1 cellular context compared by ENCODE assay signal in the genomic region with DNA sequence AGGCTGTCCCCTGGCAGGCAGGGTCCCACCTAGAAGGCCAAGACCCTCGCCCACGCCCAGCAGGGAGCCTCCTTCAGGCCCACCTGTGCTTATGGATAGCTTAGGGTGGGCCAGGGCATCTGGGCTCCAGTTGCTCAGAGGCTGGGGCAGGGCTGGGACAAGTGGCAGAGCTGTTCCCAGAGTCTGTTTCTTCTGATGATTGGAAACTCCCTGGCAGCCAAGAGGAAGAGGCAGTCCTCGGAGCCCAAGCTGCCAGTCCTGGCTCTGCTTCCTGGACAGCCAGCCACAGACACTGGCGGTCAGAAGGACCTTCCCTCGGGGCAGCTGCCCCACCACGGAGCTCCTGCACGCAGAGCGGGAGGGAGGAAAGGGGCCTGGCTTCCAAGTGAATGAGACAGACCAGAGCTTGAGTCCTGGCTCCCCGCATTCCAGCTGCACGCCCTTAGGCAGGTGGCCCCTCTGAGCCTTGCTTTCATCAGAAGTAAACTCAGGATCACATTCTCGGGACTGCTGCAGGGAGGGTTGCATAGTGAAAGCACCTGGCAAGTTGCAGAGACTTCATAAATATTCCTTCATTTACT.
TF ChIP-seq lines count a peak whose summit lies in the region.

No MANE protein-coding gene starts in this region.

TF ChIP-seq in IMR-90, 13 proteins besides CTCF, POLR2A, EP300 and RAD21 (continued from another document):
- TF ChIP-seq, protein P1, sequence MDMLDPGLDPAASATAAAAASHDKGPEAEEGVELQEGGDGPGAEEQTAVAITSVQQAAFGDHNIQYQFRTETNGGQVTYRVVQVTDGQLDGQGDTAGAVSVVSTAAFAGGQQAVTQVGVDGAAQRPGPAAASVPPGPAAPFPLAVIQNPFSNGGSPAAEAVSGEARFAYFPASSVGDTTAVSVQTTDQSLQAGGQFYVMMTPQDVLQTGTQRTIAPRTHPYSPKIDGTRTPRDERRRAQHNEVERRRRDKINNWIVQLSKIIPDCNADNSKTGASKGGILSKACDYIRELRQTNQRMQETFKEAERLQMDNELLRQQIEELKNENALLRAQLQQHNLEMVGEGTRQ (IDR thresholded peaks at IDR 0.05; ENCODE audit: low read depth, low read length), result no peak
